1 cellular context compared by ENCODE assay signal in the genomic region with DNA sequence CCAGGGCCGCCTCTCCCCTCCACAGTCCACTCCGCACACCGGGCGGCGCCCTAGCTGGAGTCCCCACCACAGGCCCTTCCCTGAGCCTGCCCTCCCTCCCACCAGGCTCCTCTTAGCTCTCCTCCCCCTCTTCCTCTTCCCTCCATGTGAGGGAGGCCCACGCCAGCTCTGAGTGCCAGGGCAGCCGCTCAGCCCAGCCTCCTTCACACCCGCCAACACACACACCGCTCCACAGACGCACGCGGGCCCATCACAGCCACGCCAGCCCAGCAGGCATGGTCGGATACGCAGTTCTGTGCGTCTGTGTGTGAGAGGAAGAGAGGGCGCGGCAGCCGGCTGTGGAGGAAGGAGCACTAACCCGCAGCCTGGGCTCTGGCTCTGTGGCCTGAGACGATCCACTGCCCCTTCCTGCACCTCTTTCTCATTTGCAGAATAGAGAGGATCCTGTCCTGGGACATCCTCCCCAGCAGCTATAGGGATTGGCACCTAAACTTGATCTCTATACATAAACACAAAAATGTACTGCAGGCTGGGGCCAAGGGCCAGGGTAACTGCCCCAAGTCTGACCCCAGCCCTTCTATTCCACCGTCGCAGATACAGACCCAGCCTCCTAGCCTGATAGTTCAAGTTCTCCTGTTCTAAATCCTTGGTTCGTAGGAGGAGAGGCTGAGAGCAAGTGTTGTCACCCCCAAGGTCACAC.
A peak's percentile ranks its signal among the peaks of the same experiment; 100 is the strongest.
TF ChIP-seq lines count a peak whose summit lies in the region.

No MANE protein-coding gene starts in this region.

TF ChIP-seq in HEK293, 187 proteins besides CTCF, POLR2A, EP300 and RAD21 (continued from another document):
- TF ChIP-seq, protein P1, sequence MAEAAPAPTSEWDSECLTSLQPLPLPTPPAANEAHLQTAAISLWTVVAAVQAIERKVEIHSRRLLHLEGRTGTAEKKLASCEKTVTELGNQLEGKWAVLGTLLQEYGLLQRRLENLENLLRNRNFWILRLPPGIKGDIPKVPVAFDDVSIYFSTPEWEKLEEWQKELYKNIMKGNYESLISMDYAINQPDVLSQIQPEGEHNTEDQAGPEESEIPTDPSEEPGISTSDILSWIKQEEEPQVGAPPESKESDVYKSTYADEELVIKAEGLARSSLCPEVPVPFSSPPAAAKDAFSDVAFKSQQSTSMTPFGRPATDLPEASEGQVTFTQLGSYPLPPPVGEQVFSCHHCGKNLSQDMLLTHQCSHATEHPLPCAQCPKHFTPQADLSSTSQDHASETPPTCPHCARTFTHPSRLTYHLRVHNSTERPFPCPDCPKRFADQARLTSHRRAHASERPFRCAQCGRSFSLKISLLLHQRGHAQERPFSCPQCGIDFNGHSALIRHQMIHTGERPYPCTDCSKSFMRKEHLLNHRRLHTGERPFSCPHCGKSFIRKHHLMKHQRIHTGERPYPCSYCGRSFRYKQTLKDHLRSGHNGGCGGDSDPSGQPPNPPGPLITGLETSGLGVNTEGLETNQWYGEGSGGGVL (tag by site-specific recombination; IDR thresholded peaks at IDR 0.05), result peak; percentile 44
- TF ChIP-seq ZNF473 (tag by site-specific recombination; IDR thresholded peaks at IDR 0.05) (no peak), KLF1 (tag by site-specific recombination; IDR thresholded peaks at IDR 0.05) (no peak), EGR2 (tag by site-specific recombination; IDR thresholded peaks at IDR 0.05; ENCODE audit: low read depth) (peak; percentile 80), ZNF600 (tag by site-specific recombination; IDR thresholded peaks at IDR 0.05) (0 out of 2 replicates have a peak, but pooled peaks have one; percentile 36), ZIC2 (tag by site-specific recombination; IDR thresholded peaks at IDR 0.05) (peak; percentile 36; the same call in 1 of the 2 replicates), MEIS1 (CRISPR knock-in tag; IDR thresholded peaks at IDR 0.05; ENCODE audit: borderline replicate concordance) (no peak), ZNF341 (tag by site-specific recombination; IDR thresholded peaks at IDR 0.05; ENCODE audit: low read depth) (peak; percentile 87), ZNF777 (tag by site-specific recombination; IDR thresholded peaks at IDR 0.05; ENCODE audit: borderline replicate concordance) (no peak)
